ENCODE assay signal across 8 cellular contexts in genomic region chr11:72585762-72586590, GRCh38.
DNase-seq lines count a peak whose midpoint lies in the region; ATAC-seq lines count a peak whose summit lies in the region.

No MANE protein-coding gene starts in this region.

- DNase-seq in Caki2 (ENCODE audit: low read depth) (peak; percentile 30), NCI-H774 (lab: John Stamatoyannopoulos, UW) (peak; percentile 58), mucosa of gallbladder (ENCODE audit: low spot score) (peak; percentile 65)
- peak; percentile 90 for DNase-seq in activated CD8-positive, alpha-beta memory T cell treated with anti-CD3 and anti-CD28 coated beads for 24 hours
- DNase-seq in effector memory CD8-positive, alpha-beta T cell = peak; percentile 67 to 75 (median 72)

- peak overlapping the region in 1 of 2 donors; percentile 38 for H3K27ac Mint-ChIP-seq in effector memory CD8-positive, alpha-beta T cell
- H3K27ac Mint-ChIP-seq in stimulated activated memory B cell treated with anti-CD40 and anti-IgM and Interleukin-4, amounts not matched to agents 10 μg/mL and 1 μg/mL and 100 μg/mL, for 72 hours = no peak overlapping the region

- H3K36me3 Mint-ChIP-seq in effector memory CD8-positive, alpha-beta T cell (ENCODE audit: insufficient read depth) = peaks cover 4% of the 10 kb centered on the region
- H3K36me3 Mint-ChIP-seq in stimulated activated memory B cell treated with anti-CD40 and anti-IgM and Interleukin-4, amounts not matched to agents 10 μg/mL and 1 μg/mL and 100 μg/mL, for 72 hours = no peaks in the 10 kb centered on the region

- peak; percentile 57 for ATAC-seq in HG03159 (IDR thresholded peaks at IDR 0.05; ENCODE audit: unreplicated experiment)
- ATAC-seq in effector memory CD8-positive, alpha-beta T cell (replicated peaks) = peak; percentile 70
- ATAC-seq in stimulated activated memory B cell treated with anti-CD40 and anti-IgM and Interleukin-4, amounts not matched to agents 10 μg/mL and 1 μg/mL and 100 μg/mL, for 72 hours = peak; percentile 74
- no peak for ATAC-seq in HG03442 (IDR thresholded peaks at IDR 0.05; ENCODE audit: unreplicated experiment)

- peaks cover 24 to 46% of the 10 kb centered on the region in 2 donors for H3K27me3 Mint-ChIP-seq in effector memory CD8-positive, alpha-beta T cell
- H3K27me3 Mint-ChIP-seq in stimulated activated memory B cell treated with anti-CD40 and anti-IgM and Interleukin-4, amounts not matched to agents 10 μg/mL and 1 μg/mL and 100 μg/mL, for 72 hours = peaks cover 31% of the 10 kb centered on the region

- peaks cover 28 to 32% of the 10 kb centered on the region in 2 donors for H3K4me1 Mint-ChIP-seq in effector memory CD8-positive, alpha-beta T cell (ENCODE audit: low read depth in 2 of 2)
- peaks cover 33% of the 10 kb centered on the region for H3K4me1 Mint-ChIP-seq in stimulated activated memory B cell treated with anti-CD40 and anti-IgM and Interleukin-4, amounts not matched to agents 10 μg/mL and 1 μg/mL and 100 μg/mL, for 72 hours

- H3K4me3 Mint-ChIP-seq in effector memory CD8-positive, alpha-beta T cell = peak overlapping the region; percentile 71 to 76
- peak overlapping the region; percentile 11 for H3K4me3 Mint-ChIP-seq in stimulated activated memory B cell treated with anti-CD40 and anti-IgM and Interleukin-4, amounts not matched to agents 10 μg/mL and 1 μg/mL and 100 μg/mL, for 72 hours

- in situ Hi-C loops in Caki2 (cut with HindIII; ENCODE audit: low pct_unique_long_range_greater_than_20kb, low sequenced_read_pairs) = no loop called here

- H3K9me3 Mint-ChIP-seq in effector memory CD8-positive, alpha-beta T cell = no peaks in the 10 kb centered on the region
- no peaks in the 10 kb centered on the region for H3K9me3 Mint-ChIP-seq in stimulated activated memory B cell treated with anti-CD40 and anti-IgM and Interleukin-4, amounts not matched to agents 10 μg/mL and 1 μg/mL and 100 μg/mL, for 72 hours

Comparison
In these comparisons a context has a peak if more than half of its experiments do, and no peak if none do; other contexts are left out.
1. DNase-seq: peak in every context shown above with its lines; median percentile 90 in activated CD8-positive, alpha-beta memory T cell treated with anti-CD3 and anti-CD28 coated beads for 24 hours; 72 in effector memory CD8-positive, alpha-beta T cell; 65 in mucosa of gallbladder; 58 in NCI-H774; 30 in Caki2.